9 cellular contexts compared by ENCODE assay signal in the genomic region with DNA sequence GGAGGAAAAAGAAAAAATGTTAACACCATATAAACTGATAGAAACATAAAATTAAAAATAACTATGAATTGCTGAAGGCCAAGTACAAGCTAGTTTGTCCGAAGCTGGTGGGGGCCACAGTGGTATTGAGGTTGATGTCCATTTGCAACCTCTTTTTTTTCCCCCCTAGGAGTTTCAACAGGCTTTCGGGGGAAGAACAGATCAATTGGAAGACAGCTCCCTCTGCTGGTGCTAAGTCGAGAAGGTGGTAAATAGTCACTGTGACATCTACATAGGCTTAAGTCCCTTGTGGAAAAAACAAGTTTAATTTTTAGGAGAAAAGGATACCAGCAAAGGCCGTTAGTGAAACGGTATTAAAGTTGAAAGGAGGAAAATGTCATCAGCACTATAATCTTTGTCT.
A peak's percentile ranks its signal among the peaks of the same experiment; 100 is the strongest.
DNase-seq lines count a peak whose midpoint lies in the region; ATAC-seq, FAIRE-seq and TF ChIP-seq lines count a peak whose summit lies in the region.
"Had no signal": no experiment of that assay in that cellular context is flagged by ENCODE, and none has a peak within 500 bp of the region (broad histone marks: within the 10 kb centered on the region; RNA-seq: fewer than 3 reads in every experiment).

No MANE protein-coding gene starts in this region.

- no peaks in the 10 kb centered on the region for H3K9me1 ChIP-seq in keratinocyte (ENCODE audit: control insufficient read depth, extremely low read depth, insufficient read depth, low read length)

- peak; percentile 49 to 66 (median 51) for TF ChIP-seq CTCF in keratinocyte (optimal IDR thresholded peaks at IDR 0.05 in 1 of 3, IDR thresholded peaks at IDR 0.05 in 1 of 3, conservative IDR thresholded peaks at IDR 0.05 in 1 of 3; ENCODE audit: extremely low read depth in 1 of 3, insufficient read depth in 2 of 3, low read length in 3 of 3)

- FAIRE-seq in keratinocyte (lab: Jason Lieb, UNC): no peak

- H3K79me2 ChIP-seq in GM23248 (ENCODE audit: insufficient read depth) (no peaks in the 10 kb centered on the region), keratinocyte (ENCODE audit: control insufficient read depth, insufficient read depth, low read length) (no peaks in the 10 kb centered on the region)

- H3K36me3 ChIP-seq in GM23248 (ENCODE audit: low read depth): no peaks in the 10 kb centered on the region
- no peaks in the 10 kb centered on the region for H3K36me3 ChIP-seq in keratinocyte (ENCODE audit: control insufficient read depth in 2 of 2, extremely low read depth in 1 of 2, insufficient read depth in 2 of 2, low read length in 2 of 2)
- H3K36me3 ChIP-seq: ovary had no signal

- H3K27me3 ChIP-seq in GM23248 (replicated peaks; ENCODE audit: insufficient read depth) (no peaks in the 10 kb centered on the region), keratinocyte (ENCODE audit: control insufficient read depth, extremely low read depth, insufficient read depth, low read length) (no peaks in the 10 kb centered on the region)
- H3K27me3 ChIP-seq: ovary had no signal

- no peaks in the 10 kb centered on the region for H3F3A ChIP-seq in GM23248 (ENCODE audit: insufficient read depth)

- H3K36me3 Mint-ChIP-seq in activated naive CD4-positive, alpha-beta T cell treated with anti-CD3 and anti-CD28 coated beads for 36 hours (ENCODE audit: low read depth): no peaks in the 10 kb centered on the region

- peak; percentile 74 for DNase-seq in DMS 273 (lab: John Stamatoyannopoulos, UW; ENCODE audit: unreplicated experiment)
- peak; percentile 47 for DNase-seq in GM23248
- peak; percentile 0 for DNase-seq in NCI-H69 (lab: John Stamatoyannopoulos, UW)
- peak; percentile 47 for DNase-seq in activated naive CD4-positive, alpha-beta T cell treated with anti-CD3 and anti-CD28 coated beads for 36 hours
- no peak for DNase-seq in keratinocyte (ENCODE audit: low read depth, low spot score)
- DNase-seq in kidney glomerular epithelial cell (lab: John Stamatoyannopoulos, UW): no peak
- DNase-seq in islet precursor cell: no peak

- CTCF ChIA-PET in activated naive CD4-positive, alpha-beta T cell treated with anti-CD3 and anti-CD28 coated beads for 36 hours (lab: Charles Lee): interaction anchor here (0.7 to 1.7 kb wide), 3 partner anchors 10 to 294 kb away, joined by 4 to 5 read pairs (median 5); no protein-coding TSS in a partner anchor

- intact Hi-C loops in activated naive CD4-positive, alpha-beta T cell treated with anti-CD3 and anti-CD28 coated beads for 36 hours (cut with micrococcal nuclease): loop anchor here (1.0 to 5.0 kb wide), 3 partner anchors 94 to 454 kb away; no protein-coding TSS in a partner anchor

- dilution Hi-C loops in keratinocyte (cut with MboI; ENCODE audit: extremely low pct_ligation_motif_present, low sequenced_read_pairs): no loop called here

- no peak overlapping the region for H3K4me3 Mint-ChIP-seq in activated naive CD4-positive, alpha-beta T cell treated with anti-CD3 and anti-CD28 coated beads for 36 hours

- WGBS in GM23248 (ENCODE audit: low coverage in 1 of 2, low lambda C conversion rate in 2 of 2, missing lambda C conversion rate in 2 of 2), 2 experiments: 23 to 26% methylated on average over 5 of the region's 5 CpGs

- H3K4me1 ChIP-seq in GM23248 (ENCODE audit: insufficient read depth) (no peaks in the 10 kb centered on the region), keratinocyte (ENCODE audit: control insufficient read depth, extremely low read depth, insufficient read depth, low read length) (no peaks in the 10 kb centered on the region)

- H4K20me1 ChIP-seq in GM23248 (ENCODE audit: insufficient read depth): no peaks in the 10 kb centered on the region
- no peaks in the 10 kb centered on the region for H4K20me1 ChIP-seq in keratinocyte (ENCODE audit: control insufficient read depth, extremely low read depth, insufficient read depth, low read length)

- H3K27ac Mint-ChIP-seq in activated naive CD4-positive, alpha-beta T cell treated with anti-CD3 and anti-CD28 coated beads for 36 hours: no peak overlapping the region

- H3K4me1 Mint-ChIP-seq in activated naive CD4-positive, alpha-beta T cell treated with anti-CD3 and anti-CD28 coated beads for 36 hours (ENCODE audit: low read depth): peaks cover 20% of the 10 kb centered on the region

- no peaks in the 10 kb centered on the region for H3K9me3 Mint-ChIP-seq in activated naive CD4-positive, alpha-beta T cell treated with anti-CD3 and anti-CD28 coated beads for 36 hours

- H3K4me3 ChIP-seq in GM23248 (no peak overlapping the region), keratinocyte (ENCODE audit: control insufficient read depth in 2 of 3, extremely low read depth in 1 of 3, insufficient read depth in 2 of 3, low read depth in 1 of 3, low read length in 3 of 3) (no peak overlapping the region)
- H3K4me3 ChIP-seq: ovary had no signal

- H3K27ac ChIP-seq in GM23248: no peak overlapping the region
- H3K27ac ChIP-seq in keratinocyte (ENCODE audit: control insufficient read depth, insufficient read depth, low read length): no peak overlapping the region
- H3K27ac ChIP-seq: ovary had no signal

- no peak overlapping the region for H3K4me2 ChIP-seq in GM23248 (ENCODE audit: unreplicated experiment)
- H3K4me2 ChIP-seq in keratinocyte (ENCODE audit: control insufficient read depth, extremely low read depth, insufficient read depth, low read depth, low read length): no peak overlapping the region

- in situ Hi-C loops in GM23248 (cut with MboI): loop anchor here (25.0 kb wide), 2 partner anchors 89 to 214 kb away; no protein-coding TSS in a partner anchor

- no peak overlapping the region for H2AFZ ChIP-seq in GM23248
- H2AFZ ChIP-seq in keratinocyte (ENCODE audit: control insufficient read depth, low read length): no peak overlapping the region

- H3K9ac ChIP-seq in GM23248: no peak overlapping the region
- no peak overlapping the region for H3K9ac ChIP-seq in keratinocyte (ENCODE audit: control insufficient read depth, extremely low read depth, insufficient read depth, low read length)

- no peaks in the 10 kb centered on the region for H3K27me3 Mint-ChIP-seq in activated naive CD4-positive, alpha-beta T cell treated with anti-CD3 and anti-CD28 coated beads for 36 hours (ENCODE audit: low read depth)

- H3K9me3 ChIP-seq in GM23248 (ENCODE audit: low read depth): no peaks in the 10 kb centered on the region
- H3K9me3 ChIP-seq in keratinocyte (ENCODE audit: control insufficient read depth, low read depth, low read length): peaks cover 1% of the 10 kb centered on the region
- H3K9me3 ChIP-seq: ovary had no signal

- no peaks in the 10 kb centered on the region for H3K9me2 ChIP-seq in GM23248 (ENCODE audit: insufficient read depth)

- no peak for ATAC-seq in GM18519 (IDR thresholded peaks at IDR 0.05; ENCODE audit: low FRiP score, unreplicated experiment)

Comparison
In these comparisons a context has a peak if more than half of its experiments do, and no peak if none do; other contexts are left out.
1. DNase-seq: peak in DMS 273 (single experiment), GM23248 (single experiment), NCI-H69 (single experiment) and activated naive CD4-positive, alpha-beta T cell treated with anti-CD3 and anti-CD28 coated beads for 36 hours (single experiment); none in keratinocyte (single experiment), kidney glomerular epithelial cell (single experiment) and islet precursor cell (single experiment).